ENCODE assay signal across 1 cellular context in genomic region chr6:139374357-139375238, GRCh38.
A peak's percentile ranks its signal among the peaks of the same experiment; 100 is the strongest.
TF ChIP-seq lines count a peak whose summit lies in the region.

Gene CITED2 (minus strand): TSS chr6:139374648. CDS start chr6:139373944, 704 bp downstream.

TF ChIP-seq in K562, 482 proteins besides CTCF, POLR2A, EP300 and RAD21 (continued from another document and continues in another):
- TF ChIP-seq HOMEZ (CRISPR knock-in tag; IDR thresholded peaks at IDR 0.05) (no peak), POU5F1 (IDR thresholded peaks at IDR 0.05; ENCODE audit: borderline replicate concordance, low read depth, low read length, partially characterized antibody) (no peak), SMC3 (conservative IDR thresholded peaks at IDR 0.05; ENCODE audit: insufficient read depth, low read depth, low read length) (0 out of 2 replicates have a peak, but pooled peaks have one; percentile 23), ERF (CRISPR knock-in tag; IDR thresholded peaks at IDR 0.05) (no peak), NFXL1 (CRISPR knock-in tag; IDR thresholded peaks at IDR 0.05) (no peak), KAT2B (IDR thresholded peaks at IDR 0.05; ENCODE audit: low read depth, low read length) (no peak), ZFP36 (IDR thresholded peaks at IDR 0.05; ENCODE audit: low read depth, low read length, partially characterized antibody) (no peak), CEBPB (tag; IDR thresholded peaks at IDR 0.05) (no peak), ZNF644 (tag; IDR thresholded peaks at IDR 0.05; ENCODE audit: low read depth) (peak; percentile 46; the same call in 1 of the 2 replicates), NFATC3 (IDR thresholded peaks at IDR 0.05) (no peak), DNMT1 (IDR thresholded peaks at IDR 0.05) (no peak), MEF2A (IDR thresholded peaks at IDR 0.05; ENCODE audit: control insufficient read depth, low read depth, low read length) (no peak), SAP30 (IDR thresholded peaks at IDR 0.05; ENCODE audit: borderline replicate concordance, insufficient read depth, low read depth, low read length, poor library complexity, severe bottlenecking) (peak; percentile 18), NR2F6 (CRISPR knock-in tag; IDR thresholded peaks at IDR 0.05) (no peak), CGGBP1 (CRISPR knock-in tag; IDR thresholded peaks at IDR 0.05) (peak; percentile 92; the same call in 1 of the 2 replicates), SMARCC2 (IDR thresholded peaks at IDR 0.05; ENCODE audit: low read depth) (no peak), GTF3C2 (IDR thresholded peaks at IDR 0.05; ENCODE audit: borderline replicate concordance, extremely low read depth, insufficient read length) (no peak), TAL1 (IDR thresholded peaks at IDR 0.05) (no peak), MCM5 (IDR thresholded peaks at IDR 0.05; ENCODE audit: low read depth) (no peak), PCBP2 (IDR thresholded peaks at IDR 0.05; ENCODE audit: low read depth, low read length, poor library complexity, severe bottlenecking) (no peak), PTTG1 (tag; IDR thresholded peaks at IDR 0.05; ENCODE audit: low read depth) (no peak), ZNF512 (tag; IDR thresholded peaks at IDR 0.05) (no peak), FOXA1 (IDR thresholded peaks at IDR 0.05; ENCODE audit: borderline replicate concordance) (no peak), GTF2B (IDR thresholded peaks at IDR 0.05; ENCODE audit: extremely low read depth, insufficient read length) (peak; percentile 62), IRF1 (CRISPR knock-in tag; IDR thresholded peaks at IDR 0.05; ENCODE audit: borderline replicate concordance) (no peak), TCF7 (IDR thresholded peaks at IDR 0.05; ENCODE audit: borderline replicate concordance) (peak; percentile 82; the same call in 1 of the 2 replicates), ZBTB1 (CRISPR knock-in tag; IDR thresholded peaks at IDR 0.05; ENCODE audit: borderline replicate concordance, low read depth) (peak; percentile 44), ATF1 (CRISPR knock-in tag; IDR thresholded peaks at IDR 0.05) (no peak), ATF1 (tag; IDR thresholded peaks at IDR 0.05) (peak; percentile 17), NFYB (IDR thresholded peaks at IDR 0.05; ENCODE audit: extremely low read depth, insufficient read length) (no peak), RBM39 (optimal IDR thresholded peaks at IDR 0.05; ENCODE audit: low read depth, low read length) (no peak)
- TF ChIP-seq, protein P1, sequence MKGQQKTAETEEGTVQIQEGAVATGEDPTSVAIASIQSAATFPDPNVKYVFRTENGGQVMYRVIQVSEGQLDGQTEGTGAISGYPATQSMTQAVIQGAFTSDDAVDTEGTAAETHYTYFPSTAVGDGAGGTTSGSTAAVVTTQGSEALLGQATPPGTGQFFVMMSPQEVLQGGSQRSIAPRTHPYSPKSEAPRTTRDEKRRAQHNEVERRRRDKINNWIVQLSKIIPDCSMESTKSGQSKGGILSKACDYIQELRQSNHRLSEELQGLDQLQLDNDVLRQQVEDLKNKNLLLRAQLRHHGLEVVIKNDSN (CRISPR knock-in tag; IDR thresholded peaks at IDR 0.05): no peak
- TF ChIP-seq, protein P2, sequence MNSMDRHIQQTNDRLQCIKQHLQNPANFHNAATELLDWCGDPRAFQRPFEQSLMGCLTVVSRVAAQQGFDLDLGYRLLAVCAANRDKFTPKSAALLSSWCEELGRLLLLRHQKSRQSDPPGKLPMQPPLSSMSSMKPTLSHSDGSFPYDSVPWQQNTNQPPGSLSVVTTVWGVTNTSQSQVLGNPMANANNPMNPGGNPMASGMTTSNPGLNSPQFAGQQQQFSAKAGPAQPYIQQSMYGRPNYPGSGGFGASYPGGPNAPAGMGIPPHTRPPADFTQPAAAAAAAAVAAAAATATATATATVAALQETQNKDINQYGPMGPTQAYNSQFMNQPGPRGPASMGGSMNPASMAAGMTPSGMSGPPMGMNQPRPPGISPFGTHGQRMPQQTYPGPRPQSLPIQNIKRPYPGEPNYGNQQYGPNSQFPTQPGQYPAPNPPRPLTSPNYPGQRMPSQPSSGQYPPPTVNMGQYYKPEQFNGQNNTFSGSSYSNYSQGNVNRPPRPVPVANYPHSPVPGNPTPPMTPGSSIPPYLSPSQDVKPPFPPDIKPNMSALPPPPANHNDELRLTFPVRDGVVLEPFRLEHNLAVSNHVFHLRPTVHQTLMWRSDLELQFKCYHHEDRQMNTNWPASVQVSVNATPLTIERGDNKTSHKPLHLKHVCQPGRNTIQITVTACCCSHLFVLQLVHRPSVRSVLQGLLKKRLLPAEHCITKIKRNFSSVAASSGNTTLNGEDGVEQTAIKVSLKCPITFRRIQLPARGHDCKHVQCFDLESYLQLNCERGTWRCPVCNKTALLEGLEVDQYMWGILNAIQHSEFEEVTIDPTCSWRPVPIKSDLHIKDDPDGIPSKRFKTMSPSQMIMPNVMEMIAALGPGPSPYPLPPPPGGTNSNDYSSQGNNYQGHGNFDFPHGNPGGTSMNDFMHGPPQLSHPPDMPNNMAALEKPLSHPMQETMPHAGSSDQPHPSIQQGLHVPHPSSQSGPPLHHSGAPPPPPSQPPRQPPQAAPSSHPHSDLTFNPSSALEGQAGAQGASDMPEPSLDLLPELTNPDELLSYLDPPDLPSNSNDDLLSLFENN (IDR thresholded peaks at IDR 0.05; ENCODE audit: low read depth in 2 of 2, low read length in 2 of 2): peak in 1 of 2 experiments; percentile 70; a peak in 1 of 4 replicates
- TF ChIP-seq, protein P3, sequence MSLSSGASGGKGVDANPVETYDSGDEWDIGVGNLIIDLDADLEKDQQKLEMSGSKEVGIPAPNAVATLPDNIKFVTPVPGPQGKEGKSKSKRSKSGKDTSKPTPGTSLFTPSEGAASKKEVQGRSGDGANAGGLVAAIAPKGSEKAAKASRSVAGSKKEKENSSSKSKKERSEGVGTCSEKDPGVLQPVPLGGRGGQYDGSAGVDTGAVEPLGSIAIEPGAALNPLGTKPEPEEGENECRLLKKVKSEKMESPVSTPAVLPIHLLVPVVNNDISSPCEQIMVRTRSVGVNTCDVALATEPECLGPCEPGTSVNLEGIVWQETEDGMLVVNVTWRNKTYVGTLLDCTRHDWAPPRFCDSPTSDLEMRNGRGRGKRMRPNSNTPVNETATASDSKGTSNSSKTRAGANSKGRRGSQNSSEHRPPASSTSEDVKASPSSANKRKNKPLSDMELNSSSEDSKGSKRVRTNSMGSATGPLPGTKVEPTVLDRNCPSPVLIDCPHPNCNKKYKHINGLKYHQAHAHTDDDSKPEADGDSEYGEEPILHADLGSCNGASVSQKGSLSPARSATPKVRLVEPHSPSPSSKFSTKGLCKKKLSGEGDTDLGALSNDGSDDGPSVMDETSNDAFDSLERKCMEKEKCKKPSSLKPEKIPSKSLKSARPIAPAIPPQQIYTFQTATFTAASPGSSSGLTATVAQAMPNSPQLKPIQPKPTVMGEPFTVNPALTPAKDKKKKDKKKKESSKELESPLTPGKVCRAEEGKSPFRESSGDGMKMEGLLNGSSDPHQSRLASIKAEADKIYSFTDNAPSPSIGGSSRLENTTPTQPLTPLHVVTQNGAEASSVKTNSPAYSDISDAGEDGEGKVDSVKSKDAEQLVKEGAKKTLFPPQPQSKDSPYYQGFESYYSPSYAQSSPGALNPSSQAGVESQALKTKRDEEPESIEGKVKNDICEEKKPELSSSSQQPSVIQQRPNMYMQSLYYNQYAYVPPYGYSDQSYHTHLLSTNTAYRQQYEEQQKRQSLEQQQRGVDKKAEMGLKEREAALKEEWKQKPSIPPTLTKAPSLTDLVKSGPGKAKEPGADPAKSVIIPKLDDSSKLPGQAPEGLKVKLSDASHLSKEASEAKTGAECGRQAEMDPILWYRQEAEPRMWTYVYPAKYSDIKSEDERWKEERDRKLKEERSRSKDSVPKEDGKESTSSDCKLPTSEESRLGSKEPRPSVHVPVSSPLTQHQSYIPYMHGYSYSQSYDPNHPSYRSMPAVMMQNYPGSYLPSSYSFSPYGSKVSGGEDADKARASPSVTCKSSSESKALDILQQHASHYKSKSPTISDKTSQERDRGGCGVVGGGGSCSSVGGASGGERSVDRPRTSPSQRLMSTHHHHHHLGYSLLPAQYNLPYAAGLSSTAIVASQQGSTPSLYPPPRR (CRISPR knock-in tag; IDR thresholded peaks at IDR 0.05; ENCODE audit: borderline replicate concordance): no peak; the same call in none of the 2 replicates
- TF ChIP-seq, protein P4, sequence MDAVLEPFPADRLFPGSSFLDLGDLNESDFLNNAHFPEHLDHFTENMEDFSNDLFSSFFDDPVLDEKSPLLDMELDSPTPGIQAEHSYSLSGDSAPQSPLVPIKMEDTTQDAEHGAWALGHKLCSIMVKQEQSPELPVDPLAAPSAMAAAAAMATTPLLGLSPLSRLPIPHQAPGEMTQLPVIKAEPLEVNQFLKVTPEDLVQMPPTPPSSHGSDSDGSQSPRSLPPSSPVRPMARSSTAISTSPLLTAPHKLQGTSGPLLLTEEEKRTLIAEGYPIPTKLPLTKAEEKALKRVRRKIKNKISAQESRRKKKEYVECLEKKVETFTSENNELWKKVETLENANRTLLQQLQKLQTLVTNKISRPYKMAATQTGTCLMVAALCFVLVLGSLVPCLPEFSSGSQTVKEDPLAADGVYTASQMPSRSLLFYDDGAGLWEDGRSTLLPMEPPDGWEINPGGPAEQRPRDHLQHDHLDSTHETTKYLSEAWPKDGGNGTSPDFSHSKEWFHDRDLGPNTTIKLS (IDR thresholded peaks at IDR 0.05; ENCODE audit: borderline replicate concordance, low read depth): no peak
- TF ChIP-seq, protein P5, sequence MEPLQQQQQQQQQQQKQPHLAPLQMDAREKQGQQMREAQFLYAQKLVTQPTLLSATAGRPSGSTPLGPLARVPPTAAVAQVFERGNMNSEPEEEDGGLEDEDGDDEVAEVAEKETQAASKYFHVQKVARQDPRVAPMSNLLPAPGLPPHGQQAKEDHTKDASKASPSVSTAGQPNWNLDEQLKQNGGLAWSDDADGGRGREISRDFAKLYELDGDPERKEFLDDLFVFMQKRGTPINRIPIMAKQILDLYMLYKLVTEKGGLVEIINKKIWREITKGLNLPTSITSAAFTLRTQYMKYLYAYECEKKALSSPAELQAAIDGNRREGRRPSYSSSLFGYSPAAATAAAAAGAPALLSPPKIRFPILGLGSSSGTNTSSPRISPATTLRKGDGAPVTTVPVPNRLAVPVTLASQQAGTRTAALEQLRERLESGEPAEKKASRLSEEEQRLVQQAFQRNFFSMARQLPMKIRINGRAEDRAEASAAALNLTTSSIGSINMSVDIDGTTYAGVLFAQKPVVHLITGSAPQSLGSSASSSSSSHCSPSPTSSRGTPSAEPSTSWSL (CRISPR knock-in tag; IDR thresholded peaks at IDR 0.05; ENCODE audit: borderline replicate concordance): no peak
